Comparison of ENCODE assay signal across 1 cellular context in genomic region chr3:194150252-194150934, GRCh38.
TF ChIP-seq lines count a peak whose summit lies in the region.

No MANE protein-coding gene starts in this region.

TF ChIP-seq in SK-N-SH treated with all-trans-retinoic acid at 6 μM for 48 hours, 23 proteins besides CTCF, POLR2A, EP300 and RAD21 (continued from another document):
- TF ChIP-seq BACH2 (CRISPR knock-in tag; IDR thresholded peaks at IDR 0.05; ENCODE audit: borderline replicate concordance) (no peak), ZNF565 (CRISPR knock-in tag; conservative IDR thresholded peaks at IDR 0.05; ENCODE audit: low read depth) (no peak), CREB5 (CRISPR knock-in tag; IDR thresholded peaks at IDR 0.05; ENCODE audit: low read depth) (no peak), ISL1 (CRISPR knock-in tag; IDR thresholded peaks at IDR 0.05) (no peak), ZNF8 (CRISPR knock-in tag; IDR thresholded peaks at IDR 0.05) (no peak)
- TF ChIP-seq, protein P1, sequence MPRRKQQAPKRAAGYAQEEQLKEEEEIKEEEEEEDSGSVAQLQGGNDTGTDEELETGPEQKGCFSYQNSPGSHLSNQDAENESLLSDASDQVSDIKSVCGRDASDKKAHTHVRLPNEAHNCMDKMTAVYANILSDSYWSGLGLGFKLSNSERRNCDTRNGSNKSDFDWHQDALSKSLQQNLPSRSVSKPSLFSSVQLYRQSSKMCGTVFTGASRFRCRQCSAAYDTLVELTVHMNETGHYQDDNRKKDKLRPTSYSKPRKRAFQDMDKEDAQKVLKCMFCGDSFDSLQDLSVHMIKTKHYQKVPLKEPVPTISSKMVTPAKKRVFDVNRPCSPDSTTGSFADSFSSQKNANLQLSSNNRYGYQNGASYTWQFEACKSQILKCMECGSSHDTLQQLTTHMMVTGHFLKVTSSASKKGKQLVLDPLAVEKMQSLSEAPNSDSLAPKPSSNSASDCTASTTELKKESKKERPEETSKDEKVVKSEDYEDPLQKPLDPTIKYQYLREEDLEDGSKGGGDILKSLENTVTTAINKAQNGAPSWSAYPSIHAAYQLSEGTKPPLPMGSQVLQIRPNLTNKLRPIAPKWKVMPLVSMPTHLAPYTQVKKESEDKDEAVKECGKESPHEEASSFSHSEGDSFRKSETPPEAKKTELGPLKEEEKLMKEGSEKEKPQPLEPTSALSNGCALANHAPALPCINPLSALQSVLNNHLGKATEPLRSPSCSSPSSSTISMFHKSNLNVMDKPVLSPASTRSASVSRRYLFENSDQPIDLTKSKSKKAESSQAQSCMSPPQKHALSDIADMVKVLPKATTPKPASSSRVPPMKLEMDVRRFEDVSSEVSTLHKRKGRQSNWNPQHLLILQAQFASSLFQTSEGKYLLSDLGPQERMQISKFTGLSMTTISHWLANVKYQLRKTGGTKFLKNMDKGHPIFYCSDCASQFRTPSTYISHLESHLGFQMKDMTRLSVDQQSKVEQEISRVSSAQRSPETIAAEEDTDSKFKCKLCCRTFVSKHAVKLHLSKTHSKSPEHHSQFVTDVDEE (CRISPR knock-in tag; IDR thresholded peaks at IDR 0.05) = no peak
- TF ChIP-seq, protein P2, sequence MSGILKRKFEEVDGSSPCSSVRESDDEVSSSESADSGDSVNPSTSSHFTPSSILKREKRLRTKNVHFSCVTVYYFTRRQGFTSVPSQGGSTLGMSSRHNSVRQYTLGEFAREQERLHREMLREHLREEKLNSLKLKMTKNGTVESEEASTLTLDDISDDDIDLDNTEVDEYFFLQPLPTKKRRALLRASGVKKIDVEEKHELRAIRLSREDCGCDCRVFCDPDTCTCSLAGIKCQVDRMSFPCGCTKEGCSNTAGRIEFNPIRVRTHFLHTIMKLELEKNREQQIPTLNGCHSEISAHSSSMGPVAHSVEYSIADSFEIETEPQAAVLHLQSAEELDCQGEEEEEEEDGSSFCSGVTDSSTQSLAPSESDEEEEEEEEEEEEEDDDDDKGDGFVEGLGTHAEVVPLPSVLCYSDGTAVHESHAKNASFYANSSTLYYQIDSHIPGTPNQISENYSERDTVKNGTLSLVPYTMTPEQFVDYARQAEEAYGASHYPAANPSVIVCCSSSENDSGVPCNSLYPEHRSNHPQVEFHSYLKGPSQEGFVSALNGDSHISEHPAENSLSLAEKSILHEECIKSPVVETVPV (CRISPR knock-in tag; IDR thresholded peaks at IDR 0.05) = no peak
